Comparison of ENCODE assay signal across 8 cellular contexts in the genomic region with DNA sequence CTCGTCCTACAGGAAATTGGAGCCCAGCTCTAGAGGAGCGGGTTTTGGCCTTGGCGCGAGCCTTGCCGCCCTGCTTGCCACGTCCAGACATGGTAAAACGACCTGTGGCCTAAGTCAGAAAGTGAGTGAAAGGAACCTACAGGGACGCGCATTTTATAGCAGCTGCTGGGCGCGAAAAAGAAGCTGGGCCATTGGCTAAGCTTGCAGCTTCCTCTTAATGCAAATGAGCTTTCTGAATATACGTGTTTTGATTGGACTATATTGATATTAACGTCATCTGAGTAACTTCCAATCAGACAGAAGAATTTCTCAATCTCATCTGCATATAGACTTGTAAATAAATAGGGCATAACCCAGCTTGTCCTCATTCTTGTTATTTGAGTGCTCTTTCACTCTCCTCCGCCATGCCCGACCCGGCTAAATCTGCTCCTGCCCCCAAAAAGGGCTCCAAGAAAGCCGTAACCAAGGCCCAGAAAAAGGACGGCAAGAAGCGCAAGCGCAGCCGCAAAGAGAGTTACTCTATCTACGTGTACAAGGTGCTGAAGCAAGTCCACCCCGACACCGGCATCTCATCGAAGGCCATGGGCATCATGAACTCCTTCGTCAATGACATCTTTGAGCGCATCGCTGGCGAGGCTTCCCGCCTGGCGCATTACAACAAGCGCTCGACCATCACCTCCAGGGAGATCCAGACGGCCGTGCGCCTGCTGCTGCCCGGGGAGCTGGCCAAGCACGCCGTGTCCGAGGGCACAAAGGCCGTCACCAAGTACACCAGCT. TPM values are rescaled to one million over a fixed set of nuclear protein-coding genes. Genes with fewer than 3 reads are reported as not detected.
A peak's percentile ranks its signal among the peaks of the same experiment; 100 is the strongest.
DNase-seq lines count a peak whose midpoint lies in the region; ATAC-seq and TF ChIP-seq lines count a peak whose summit lies in the region.

No MANE protein-coding gene starts in this region.

- H3K27ac ChIP-seq in foreskin keratinocyte (peak overlapping the region; percentile 53), neutrophil (peak overlapping the region; percentile 73), substantia nigra (ENCODE audit: low read depth, low read length, poor library complexity, severe bottlenecking) (peak overlapping the region; percentile 5)

- no peaks in the 10 kb centered on the region for H3K36me3 ChIP-seq in neutrophil

- no peaks in the 10 kb centered on the region for H3K9me3 ChIP-seq in neutrophil

- H3K4me3 ChIP-seq in neutrophil (ENCODE audit: low read depth in 1 of 2, low read length in 1 of 2) = peak overlapping the region; percentile 63 to 64

- no peaks in the 10 kb centered on the region for H3K27me3 ChIP-seq in foreskin keratinocyte
- H3K27me3 ChIP-seq in neutrophil = peaks cover 7% of the 10 kb centered on the region

- peak; percentile 65 for ATAC-seq in foreskin keratinocyte

- no peaks in the 10 kb centered on the region for H3K4me1 ChIP-seq in foreskin keratinocyte
- H3K4me1 ChIP-seq in neutrophil (ENCODE audit: control insufficient read depth in 1 of 2, insufficient read depth in 1 of 2, low read depth in 1 of 2, low read length in 1 of 2) = peaks cover 53 to 67% of the 10 kb centered on the region in 2 experiments

- peak; percentile 99 for DNase-seq in EL
- peak; percentile 99 for DNase-seq in H4 (ENCODE audit: low spot score)
- DNase-seq in LoVo (ENCODE audit: low spot score) = peak; percentile 95
- DNase-seq in RPMI8226 = peak; percentile 98
- peak; percentile 67 for DNase-seq in activated T-helper 9 cell treated with anti-CD3 and anti-CD28 coated beads, Interleukin-2, amount 50 U/mL, for 16 hours (ENCODE audit: low read depth)
- DNase-seq in foreskin keratinocyte = peak; percentile 96 to 98
- DNase-seq in substantia nigra (lab: John Stamatoyannopoulos, UW) = peak in 38 of 49 donors; percentile 13 to 70 (median 37)

- no peak for TF ChIP-seq CTCF in foreskin keratinocyte (conservative IDR thresholded peaks at IDR 0.05)
- no peak for TF ChIP-seq CTCF in neutrophil (IDR thresholded peaks at IDR 0.05)

RNA-seq across cellular contexts. Expression of a gene that starts 18.9 kb away (rescaled TPM):
- not detected in 2 replicates for total RNA-seq in H4 (2014; rRNA removed; shearing (Covaris generic))
- total RNA-seq in foreskin keratinocyte = not detected in 2 replicates
- not detected in 2 replicates for polyA plus RNA-seq in foreskin keratinocyte

Comparison
In these comparisons a context has a peak if more than half of its experiments do, and no peak if none do; other contexts are left out.
1. Peak in every context shown above with its lines: DNase-seq, ATAC-seq, H3K4me3 ChIP-seq and H3K27ac ChIP-seq.
2. DNase-seq: peak in every context shown above with its lines; median percentile 99 in EL; 99 in H4; 98 in RPMI8226; 97 in foreskin keratinocyte; 95 in LoVo; 67 in activated T-helper 9 cell treated with anti-CD3 and anti-CD28 coated beads, Interleukin-2, amount 50 U/mL, for 16 hours; 37 in substantia nigra.
3. H3K27ac ChIP-seq: peak in every context shown above with its lines; median percentile 73 in neutrophil; 53 in foreskin keratinocyte; 5 in substantia nigra.